31 cellular contexts compared by ENCODE assay signal in the genomic region with DNA sequence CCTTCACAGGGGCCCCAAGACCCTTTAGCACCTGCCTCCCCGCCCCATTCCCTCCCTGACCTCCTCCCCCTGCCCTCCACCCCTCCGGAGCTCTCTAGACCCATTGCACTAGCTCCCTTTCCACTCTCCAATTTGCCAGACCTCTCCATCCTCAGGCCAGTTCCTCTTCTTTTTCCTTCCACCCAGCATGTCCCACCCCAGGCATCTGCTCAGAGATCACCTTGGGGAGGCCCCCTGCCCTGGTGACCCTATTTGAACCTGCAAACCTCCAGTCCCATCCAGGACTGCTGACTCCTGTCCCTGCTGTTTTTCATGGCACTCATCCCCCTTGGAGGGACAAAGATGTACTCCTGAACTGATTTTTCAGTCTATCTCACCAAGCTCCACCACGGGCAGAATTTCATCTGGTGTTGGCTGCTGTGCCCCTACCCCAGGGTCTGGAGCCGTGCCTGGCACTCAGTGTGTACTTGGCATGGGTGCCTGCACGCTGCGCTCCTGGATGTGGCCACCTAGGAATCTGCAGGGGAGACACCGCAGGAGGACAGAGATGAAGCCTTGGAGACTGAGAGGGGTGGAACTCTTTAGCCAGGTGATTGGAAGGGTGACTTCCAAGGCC.
"Had no signal": no experiment of that assay in that cellular context is flagged by ENCODE, and none has a peak within 500 bp of the region (broad histone marks: within the 10 kb centered on the region; RNA-seq: fewer than 3 reads in every experiment).

No MANE protein-coding gene starts in this region.

- H3K27me3 Mint-ChIP-seq: activated CD8-positive, alpha-beta T cell treated with anti-CD3 and anti-CD28 coated beads for 36 hours; activated naive CD8-positive, alpha-beta T cell; natural killer cell treated with Interleukin-12 subunit alpha and Interleukin-12 subunit beta and Interleukin-15 and Interleukin-18, amount 100 ng/mL, for 72 hours; progenitor cell of endocrine pancreas; stimulated activated naive B cell treated with anti-CD40 and anti-IgM and Interleukin-4, amounts not matched to agents 10 μg/mL and 1 μg/mL and 100 μg/mL, for 72 hours had no signal

- H3K4me1 Mint-ChIP-seq: stimulated activated naive B cell treated with anti-CD40 and anti-IgM and Interleukin-4, amounts not matched to agents 10 μg/mL and 1 μg/mL and 100 μg/mL, for 72 hours had no signal

- FAIRE-seq: colon, endometrium, frontal cortex, islet of Langerhans, TTC549 had no signal

- H3K9me3 Mint-ChIP-seq: activated CD8-positive, alpha-beta T cell treated with anti-CD3 and anti-CD28 coated beads for 36 hours; activated T-helper 1 cell treated with anti-CD3 and anti-CD28 coated beads, Interleukin-12 subunit alpha, Interleukin-12 subunit beta, Interleukin-2, Interleukin-4 antibody, amounts not matched to agents 30 ng/mL and 10 ng/mL and 1 ng/mL, durations not matched to agents 14 hours and 24 hours and 36 hours; natural killer cell treated with Interleukin-12 subunit alpha and Interleukin-12 subunit beta and Interleukin-15 and Interleukin-18, amount 100 ng/mL, for 72 hours; stimulated activated naive B cell treated with anti-CD40 and anti-IgM and Interleukin-4, amounts not matched to agents 10 μg/mL and 1 μg/mL and 100 μg/mL, for 72 hours had no signal

- H3K27me3 ChIP-seq: esophagus squamous epithelium, left lung, ovary, right lobe of liver, suprapubic skin, tibial artery, upper lobe of right lung had no signal

- H3K4me1 ChIP-seq: esophagus squamous epithelium, left lung, lower lobe of right lung, right lobe of liver, suprapubic skin, tibial artery, upper lobe of right lung had no signal

- DNase-seq: activated CD4-positive, alpha-beta T cell treated with anti-CD3 and anti-CD28 coated beads for 4 hours; activated CD8-positive, alpha-beta T cell treated with anti-CD3 and anti-CD28 coated beads for 36 hours; activated gamma-delta T cell; anterior cingulate cortex; effector CD8-positive, alpha-beta T cell; esophagus squamous epithelium; glutamatergic neuron; lower lobe of right lung; mesenchymal stem cell; ovary; right lobe of liver; stimulated activated CD4-positive, alpha-beta T cell treated with anti-CD3 and anti-CD28 coated beads, Interleukin-12 subunit alpha, Interleukin-12 subunit beta, amount 100 ng/mL, for 4 hours; stimulated activated CD4-positive, alpha-beta T cell treated with anti-CD3 and anti-CD28 coated beads, Interleukin-4, amount 100 ng/mL, for 4 hours; stimulated activated CD8-positive, alpha-beta memory T cell treated with anti-CD3 and anti-CD28 coated beads, Interleukin-4, amount 100 ng/mL, for 48 hours; stimulated activated naive B cell treated with anti-CD40 and anti-IgM and Interleukin-4, amounts not matched to agents 10 μg/mL and 1 μg/mL and 100 μg/mL, for 72 hours; upper lobe of right lung had no signal

- H3K4me3 Mint-ChIP-seq: activated CD8-positive, alpha-beta T cell treated with anti-CD3 and anti-CD28 coated beads for 36 hours; activated naive CD8-positive, alpha-beta T cell; activated T-helper 1 cell treated with anti-CD3 and anti-CD28 coated beads, Interleukin-12 subunit alpha, Interleukin-12 subunit beta, Interleukin-2, Interleukin-4 antibody, amounts not matched to agents 30 ng/mL and 10 ng/mL and 1 ng/mL, durations not matched to agents 14 hours and 24 hours and 36 hours; natural killer cell treated with Interleukin-12 subunit alpha and Interleukin-12 subunit beta and Interleukin-15 and Interleukin-18, amount 100 ng/mL, for 72 hours; stimulated activated naive B cell treated with anti-CD40 and anti-IgM and Interleukin-4, amounts not matched to agents 10 μg/mL and 1 μg/mL and 100 μg/mL, for 72 hours had no signal

- H3K27ac ChIP-seq: epithelial cell of prostate, esophagus squamous epithelium, left lung, lower lobe of right lung, ovary, right lobe of liver, skin epidermis, suprapubic skin, tibial artery, upper lobe of right lung, VCaP had no signal

- H3K27ac Mint-ChIP-seq: activated CD8-positive, alpha-beta T cell treated with anti-CD3 and anti-CD28 coated beads for 36 hours; activated naive CD8-positive, alpha-beta T cell; activated T-helper 1 cell treated with anti-CD3 and anti-CD28 coated beads, Interleukin-12 subunit alpha, Interleukin-12 subunit beta, Interleukin-2, Interleukin-4 antibody, amounts not matched to agents 30 ng/mL and 10 ng/mL and 1 ng/mL, durations not matched to agents 14 hours and 24 hours and 36 hours; natural killer cell treated with Interleukin-12 subunit alpha and Interleukin-12 subunit beta and Interleukin-15 and Interleukin-18, amount 100 ng/mL, for 72 hours; progenitor cell of endocrine pancreas; stimulated activated naive B cell treated with anti-CD40 and anti-IgM and Interleukin-4, amounts not matched to agents 10 μg/mL and 1 μg/mL and 100 μg/mL, for 72 hours had no signal

- ATAC-seq: activated CD8-positive, alpha-beta T cell treated with anti-CD3 and anti-CD28 coated beads for 36 hours; left lung; lower lobe of right lung; right lobe of liver; stimulated activated naive B cell treated with anti-CD40 and anti-IgM and Interleukin-4, amounts not matched to agents 10 μg/mL and 1 μg/mL and 100 μg/mL, for 72 hours; upper lobe of right lung had no signal

- H3K36me3 ChIP-seq: left lung, ovary, suprapubic skin had no signal

- H3K36me3 Mint-ChIP-seq: natural killer cell treated with Interleukin-12 subunit alpha and Interleukin-12 subunit beta and Interleukin-15 and Interleukin-18, amount 100 ng/mL, for 72 hours; stimulated activated naive B cell treated with anti-CD40 and anti-IgM and Interleukin-4, amounts not matched to agents 10 μg/mL and 1 μg/mL and 100 μg/mL, for 72 hours had no signal

- H3K4me3 ChIP-seq: esophagus squamous epithelium, left lung, lower lobe of right lung, ovary, right lobe of liver, skin epidermis, suprapubic skin, tibial artery, upper lobe of right lung had no signal

- H3K9me3 ChIP-seq: esophagus squamous epithelium, left lung, lower lobe of right lung, ovary, right lobe of liver, suprapubic skin, tibial artery, upper lobe of right lung had no signal
